Comparison of ENCODE assay signal across 15 cellular contexts in the genomic region with DNA sequence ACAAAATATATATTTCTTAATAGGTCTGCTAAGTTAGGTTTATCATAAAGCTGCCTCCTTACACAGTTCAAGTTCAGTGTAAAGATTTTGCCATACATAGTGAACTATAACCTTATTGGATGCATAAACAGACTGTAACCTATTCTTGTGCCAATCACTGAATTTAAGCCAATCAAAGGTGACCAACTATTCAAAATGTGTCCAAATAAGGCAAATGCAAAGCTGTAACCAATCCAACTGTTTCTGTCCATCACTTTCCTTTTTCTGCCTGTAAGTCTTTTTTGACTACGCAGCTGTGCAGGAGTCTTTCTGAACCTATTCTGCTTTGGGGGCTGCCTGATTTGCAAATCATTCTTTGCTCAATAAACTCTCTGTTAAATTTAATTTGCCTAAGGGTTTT. TPM values are rescaled to one million over a fixed set of nuclear protein-coding genes. Genes with fewer than 3 reads are reported as not detected.
DNase-seq lines count a peak whose midpoint lies in the region; ATAC-seq, FAIRE-seq and TF ChIP-seq lines count a peak whose summit lies in the region.
"Had no signal": no experiment of that assay in that cellular context is flagged by ENCODE, and none has a peak within 500 bp of the region (broad histone marks: within the 10 kb centered on the region; RNA-seq: fewer than 3 reads in every experiment).

No MANE protein-coding gene starts in this region.

- H3K4me1 ChIP-seq in A549: peaks cover 58% of the 10 kb centered on the region
- H3K4me1 ChIP-seq: HAP-1, sigmoid colon had no signal

- no peaks in the 10 kb centered on the region for H3K27me3 ChIP-seq in MG63
- H3K27me3 ChIP-seq: sigmoid colon had no signal

- peaks cover 17% of the 10 kb centered on the region for H3K27me3 Mint-ChIP-seq in activated T-helper 2 cell treated with anti-CD3 and anti-CD28 coated beads, Interferon-gamma antibody, Interleukin-2, Interleukin-4, amounts not matched to agents 10 μg/mL and 5 μg/mL and 100 μg/mL, durations not matched to agents 14 hours and 24 hours and 36 hours (ENCODE audit: low read depth)

- H3K9me3 Mint-ChIP-seq in activated T-helper 2 cell treated with anti-CD3 and anti-CD28 coated beads, Interferon-gamma antibody, Interleukin-2, Interleukin-4, amounts not matched to agents 10 μg/mL and 5 μg/mL and 100 μg/mL, durations not matched to agents 14 hours and 24 hours and 36 hours: no peaks in the 10 kb centered on the region

- WGBS in A549 (ENCODE audit: missing lambda C conversion rate): 71% methylated on average over 1 of the region's 1 CpG

- intact Hi-C loops in activated T-helper 2 cell treated with anti-CD3 and anti-CD28 coated beads, Interferon-gamma antibody, Interleukin-2, Interleukin-4, amounts not matched to agents 10 μg/mL and 5 μg/mL and 100 μg/mL, durations not matched to agents 14 hours and 24 hours and 36 hours (cut with micrococcal nuclease): no loop called here

- H3K27ac Mint-ChIP-seq in activated T-helper 2 cell treated with anti-CD3 and anti-CD28 coated beads, Interferon-gamma antibody, Interleukin-2, Interleukin-4, amounts not matched to agents 10 μg/mL and 5 μg/mL and 100 μg/mL, durations not matched to agents 14 hours and 24 hours and 36 hours: no peak overlapping the region

- TF ChIP-seq RAD21 in A549 (conservative IDR thresholded peaks at IDR 0.05 in 1 of 2, IDR thresholded peaks at IDR 0.05 in 1 of 2): no peak

- peak overlapping the region; percentile 80 to 93 for H3K27ac ChIP-seq in A549
- H3K27ac ChIP-seq: sigmoid colon had no signal

- H3K4me3 ChIP-seq in A549 (no peak overlapping the region), GM12865 (ENCODE audit: low read depth, low read length) (no peak overlapping the region), MG63 (no peak overlapping the region)
- H3K4me3 ChIP-seq: HAP-1, sigmoid colon had no signal

- TF ChIP-seq POLR2A in A549 (IDR thresholded peaks at IDR 0.05; ENCODE audit: low read length): no peak

- CTCF ChIA-PET in A549 (lab: Yijun Ruan, JAX): interaction anchor here (1.3 to 9.9 kb wide), 5 partner anchors 12 to 175 kb away, joined by 3 to 86 read pairs (median 14); a partner anchor contains a TSS

- peak in 1 of 2 experiments; percentile 40; a peak in 3 of 6 replicates for ATAC-seq in A549
- peak; percentile 67 for ATAC-seq in SK-N-SH treated with all-trans-retinoic acid at 6 μM for 48 hours
- ATAC-seq: left ventricle myocardium superior had no signal

- POLR2A ChIA-PET in A549 (lab: Yijun Ruan, JAX): no interaction called here

- no peak overlapping the region for H3K4me3 Mint-ChIP-seq in activated T-helper 2 cell treated with anti-CD3 and anti-CD28 coated beads, Interferon-gamma antibody, Interleukin-2, Interleukin-4, amounts not matched to agents 10 μg/mL and 5 μg/mL and 100 μg/mL, durations not matched to agents 14 hours and 24 hours and 36 hours (ENCODE audit: low read depth)

- H3K4me1 Mint-ChIP-seq in activated T-helper 2 cell treated with anti-CD3 and anti-CD28 coated beads, Interferon-gamma antibody, Interleukin-2, Interleukin-4, amounts not matched to agents 10 μg/mL and 5 μg/mL and 100 μg/mL, durations not matched to agents 14 hours and 24 hours and 36 hours (ENCODE audit: low read depth): peaks cover 3% of the 10 kb centered on the region

- FAIRE-seq in A549 (lab: Jason Lieb, UNC): no peak

- DNase-seq in A549 (ENCODE audit: low read depth in 1 of 2, low spot score in 1 of 2) (peak in 1 of 2 experiments; percentile 52), GM12865 (ENCODE audit: low read depth) (peak; percentile 77), NCI-H146 treated with DMSO at 0.1 percent for 48 hours (lab: John Stamatoyannopoulos, UW; ENCODE audit: unreplicated experiment) (peak; percentile 50), MG63 (no peak), SW 1271 (lab: John Stamatoyannopoulos, UW) (no peak), epidermal melanocyte (ENCODE audit: insufficient read length, low spot score) (no peak)
- DNase-seq in activated T-helper 2 cell treated with anti-CD3 and anti-CD28 coated beads, Interferon-gamma antibody, Interleukin-2, Interleukin-4, amounts not matched to agents 10 μg/mL and 5 μg/mL and 100 μg/mL, durations not matched to agents 14 hours and 24 hours and 36 hours (ENCODE audit: low spot score): no peak
- DNase-seq: effector CD8-positive, alpha-beta T cell; left ventricle myocardium superior; Right ventricle myocardium superior; sigmoid colon; stimulated activated CD4-positive, alpha-beta T cell treated with anti-CD3 and anti-CD28 coated beads, Interleukin-1b, Interleukin-23, amount 100 ng/mL, for 48 hours; substantia nigra had no signal

- no peaks in the 10 kb centered on the region for H3K36me3 ChIP-seq in MG63
- H3K36me3 ChIP-seq: HAP-1, sigmoid colon had no signal

- no peaks in the 10 kb centered on the region for H3K36me3 Mint-ChIP-seq in activated T-helper 2 cell treated with anti-CD3 and anti-CD28 coated beads, Interferon-gamma antibody, Interleukin-2, Interleukin-4, amounts not matched to agents 10 μg/mL and 5 μg/mL and 100 μg/mL, durations not matched to agents 14 hours and 24 hours and 36 hours (ENCODE audit: low read depth)

- TF ChIP-seq CTCF in A549 (IDR thresholded peaks at IDR 0.05): no peak
- no peak for TF ChIP-seq CTCF in GM12865 (IDR thresholded peaks at IDR 0.05; ENCODE audit: insufficient read depth, low read depth, low read length, missing control alignments)

- H3K4me2 ChIP-seq in A549: peak overlapping the region; percentile 80

- H3K9me3 ChIP-seq in A549 (no peaks in the 10 kb centered on the region), MG63 (no peaks in the 10 kb centered on the region)
- H3K9me3 ChIP-seq: HAP-1, sigmoid colon had no signal

- no peak for TF ChIP-seq EP300 in A549 (IDR thresholded peaks at IDR 0.05)

TF ChIP-seq in A549, 52 proteins besides CTCF, POLR2A, EP300 and RAD21 (continues in another document):
- TF ChIP-seq, protein P1, sequence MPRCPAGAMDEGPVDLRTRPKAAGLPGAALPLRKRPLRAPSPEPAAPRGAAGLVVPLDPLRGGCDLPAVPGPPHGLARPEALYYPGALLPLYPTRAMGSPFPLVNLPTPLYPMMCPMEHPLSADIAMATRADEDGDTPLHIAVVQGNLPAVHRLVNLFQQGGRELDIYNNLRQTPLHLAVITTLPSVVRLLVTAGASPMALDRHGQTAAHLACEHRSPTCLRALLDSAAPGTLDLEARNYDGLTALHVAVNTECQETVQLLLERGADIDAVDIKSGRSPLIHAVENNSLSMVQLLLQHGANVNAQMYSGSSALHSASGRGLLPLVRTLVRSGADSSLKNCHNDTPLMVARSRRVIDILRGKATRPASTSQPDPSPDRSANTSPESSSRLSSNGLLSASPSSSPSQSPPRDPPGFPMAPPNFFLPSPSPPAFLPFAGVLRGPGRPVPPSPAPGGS (IDR thresholded peaks at IDR 0.05): no peak
- no peak for TF ChIP-seq ZC3H11A (IDR thresholded peaks at IDR 0.05)
- TF ChIP-seq CEBPB (IDR thresholded peaks at IDR 0.05): no peak
- TF ChIP-seq, protein P2, sequence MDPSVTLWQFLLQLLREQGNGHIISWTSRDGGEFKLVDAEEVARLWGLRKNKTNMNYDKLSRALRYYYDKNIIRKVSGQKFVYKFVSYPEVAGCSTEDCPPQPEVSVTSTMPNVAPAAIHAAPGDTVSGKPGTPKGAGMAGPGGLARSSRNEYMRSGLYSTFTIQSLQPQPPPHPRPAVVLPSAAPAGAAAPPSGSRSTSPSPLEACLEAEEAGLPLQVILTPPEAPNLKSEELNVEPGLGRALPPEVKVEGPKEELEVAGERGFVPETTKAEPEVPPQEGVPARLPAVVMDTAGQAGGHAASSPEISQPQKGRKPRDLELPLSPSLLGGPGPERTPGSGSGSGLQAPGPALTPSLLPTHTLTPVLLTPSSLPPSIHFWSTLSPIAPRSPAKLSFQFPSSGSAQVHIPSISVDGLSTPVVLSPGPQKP (IDR thresholded peaks at IDR 0.05; ENCODE audit: low read depth, low read length): no peak
- no peak for TF ChIP-seq NR3C1 (IDR thresholded peaks at IDR 0.05)
- TF ChIP-seq GATA3 (IDR thresholded peaks at IDR 0.05; ENCODE audit: borderline replicate concordance): no peak

TF ChIP-seq in SK-N-SH treated with all-trans-retinoic acid at 6 μM for 48 hours, 23 proteins besides CTCF, POLR2A, EP300 and RAD21:
- TF ChIP-seq ZFP3 (CRISPR knock-in tag; IDR thresholded peaks at IDR 0.05): no peak
- no peak for TF ChIP-seq GLIS3 (CRISPR knock-in tag; IDR thresholded peaks at IDR 0.05)
- TF ChIP-seq ZFP30 (CRISPR knock-in tag; IDR thresholded peaks at IDR 0.05): no peak
- no peak for TF ChIP-seq OSR1 (CRISPR knock-in tag; IDR thresholded peaks at IDR 0.05)

RNA-seq across cellular contexts. Expression of a gene that starts 11.6 kb away (rescaled TPM):
- polyA plus RNA-seq in A549 (2011; rRNA removed): 20.3 and 24.3 TPM in 2 replicates
- 9.9 and 11.3 TPM in 2 replicates for polyA plus RNA-seq in A549 (2012; cell fraction: cytosol; rRNA removed)
- polyA plus RNA-seq in A549 (2012; cell fraction: nucleus; rRNA removed): 19.1 and 24.9 TPM in 2 replicates
- 12.6 to 15.3 TPM (median 13.7 TPM) in 3 replicates for polyA plus RNA-seq in A549 (2017; fragmentation: RNase III; extraction: RNeasy Plus Mini Kit Qiagen cat#74134 plus additional on column Dnase treatment)
- 20.1 and 20.4 TPM in 2 replicates for polyA minus RNA-seq in A549 (2011; rRNA and poly(A)+ RNA removed)
- total RNA-seq in MG63 (2014; rRNA removed; shearing (Covaris generic); ENCODE audit: low replicate concordance): 5.4 and 6.5 TPM in 2 replicates
- 1.0 and 1.2 TPM in 2 replicates for total RNA-seq in activated T-helper 2 cell treated with anti-CD3 and anti-CD28 coated beads, Interferon-gamma antibody, Interleukin-2, Interleukin-4, amounts not matched to agents 10 μg/mL and 5 μg/mL and 100 μg/mL, durations not matched to agents 14 hours and 24 hours and 36 hours

Comparison
In these comparisons a context has a peak if more than half of its experiments do, and no peak if none do; other contexts are left out.
1. DNase-seq: peak in GM12865 (single experiment) and NCI-H146 treated with DMSO at 0.1 percent for 48 hours (single experiment); none in MG63 (single experiment), SW 1271 (0 of 2), epidermal melanocyte (single experiment) and activated T-helper 2 cell treated with anti-CD3 and anti-CD28 coated beads, Interferon-gamma antibody, Interleukin-2, Interleukin-4, amounts not matched to agents 10 μg/mL and 5 μg/mL and 100 μg/mL, durations not matched to agents 14 hours and 24 hours and 36 hours (single experiment).